ENCODE assay signal across 16 cellular contexts in the genomic region with DNA sequence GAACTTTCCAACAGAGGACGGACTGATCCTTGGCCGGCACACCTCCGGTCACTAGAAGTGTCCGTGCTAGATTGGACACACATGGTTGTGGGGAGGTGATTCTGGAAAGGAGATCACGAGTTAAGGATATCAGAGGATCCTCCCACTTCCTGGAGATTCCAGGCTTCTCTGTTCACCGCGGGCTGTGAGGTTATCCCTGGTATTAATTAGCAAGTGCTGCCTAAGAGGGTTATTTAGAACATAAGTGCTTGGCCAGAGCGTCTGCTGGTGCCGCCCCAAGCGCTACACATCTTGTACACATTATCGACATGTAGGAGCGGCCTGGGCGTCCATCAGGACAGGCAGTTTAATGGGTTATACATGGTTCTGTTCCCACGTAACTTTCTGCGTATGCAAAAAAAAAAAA.
DNase-seq lines count a peak whose midpoint lies in the region; ATAC-seq, FAIRE-seq and TF ChIP-seq lines count a peak whose summit lies in the region.
"Had no signal": no experiment of that assay in that cellular context is flagged by ENCODE, and none has a peak within 500 bp of the region (broad histone marks: within the 10 kb centered on the region; RNA-seq: fewer than 3 reads in every experiment).

No MANE protein-coding gene starts in this region.

- H3K4me3 ChIP-seq in left ventricle myocardium inferior (no peak overlapping the region), K562 (no peak overlapping the region), upper lobe of right lung (no peak overlapping the region), PC-3 (ENCODE audit: low read length) (no peak overlapping the region)
- H3K4me3 ChIP-seq: HAP-1 had no signal

- H3K27me3 ChIP-seq in left ventricle myocardium inferior (ENCODE audit: low read depth) (no peaks in the 10 kb centered on the region), K562 (ENCODE audit: control insufficient read depth in 2 of 2, insufficient read depth in 2 of 2, low read length in 2 of 2) (no peaks in the 10 kb centered on the region), upper lobe of right lung (no peaks in the 10 kb centered on the region), PC-3 (ENCODE audit: low read length) (no peaks in the 10 kb centered on the region)
- H3K27me3 ChIP-seq: foreskin keratinocyte had no signal

- BruUV-seq in K562 (replicated peaks; lab: Mats Ljungman, UMichigan) (no TSS peak), PC-3 (replicated peaks; lab: Mats Ljungman, UMichigan) (no TSS peak)

- intact Hi-C loops in left ventricle myocardium inferior (cut with micrococcal nuclease): no loop called here
- intact Hi-C loops in Right ventricle myocardium superior (cut with DNase I): loop anchor here (5.0 kb wide), 1 partner anchor 39 kb away; no protein-coding TSS in a partner anchor
- intact Hi-C loops in K562 (cut with micrococcal nuclease): no loop called here
- intact Hi-C loops in upper lobe of right lung (cut with DNase I): no loop called here
- intact Hi-C loops in PC-3 (cut with micrococcal nuclease): no loop called here

- TF ChIP-seq CTCF in left ventricle myocardium inferior (IDR thresholded peaks at IDR 0.05; ENCODE audit: borderline replicate concordance) (no peak), K562 (IDR thresholded peaks at IDR 0.05 in 2 of 3, conservative IDR thresholded peaks at IDR 0.05 in 1 of 3; ENCODE audit: insufficient read depth in 2 of 3, low read depth in 1 of 3, low read length in 3 of 3) (no peak), upper lobe of right lung (IDR thresholded peaks at IDR 0.05) (no peak), PC-3 (conservative IDR thresholded peaks at IDR 0.05; ENCODE audit: low read depth, low read length) (no peak)

- H3F3A ChIP-seq in PC-3 (ENCODE audit: low read length, unreplicated experiment): no peaks in the 10 kb centered on the region

- DNase-seq in left ventricle myocardium inferior: no peak
- no peak for DNase-seq in Right ventricle myocardium superior
- no peak for DNase-seq in K562 (ENCODE audit: extremely low read depth in 1 of 4, low spot score in 3 of 4)
- peak; percentile 64 for DNase-seq in mesenteric fat pad (ENCODE audit: low spot score)
- peak; percentile 31 for DNase-seq in upper lobe of right lung
- DNase-seq in NOMO-1 treated with dmso at 0.1 percent for 144 hours (lab: John Stamatoyannopoulos, UW; ENCODE audit: unreplicated experiment): no peak
- DNase-seq in PC-3: no peak
- DNase-seq: activated CD8-positive, alpha-beta memory T cell treated with anti-CD3 and anti-CD28 coated beads, Interleukin-2, amount 50 U/mL, for 48 hours; activated naive CD8-positive, alpha-beta T cell treated with anti-CD3 and anti-CD28 coated beads, Interleukin-2, amount 50 U/mL, for 24 hours; foreskin keratinocyte; kidney glomerular epithelial cell; NCI-H526 had no signal

- no peak for TF ChIP-seq RAD21 in K562 (CRISPR knock-in tag; conservative IDR thresholded peaks at IDR 0.05 in 1 of 2, IDR thresholded peaks at IDR 0.05 in 1 of 2)

- TF ChIP-seq EP300 in K562 (IDR thresholded peaks at IDR 0.05; ENCODE audit: low read length): no peak

- peaks cover 72% of the 10 kb centered on the region for H3K4me1 ChIP-seq in left ventricle myocardium inferior
- H3K4me1 ChIP-seq in K562 (replicated peaks in 1 of 2; ENCODE audit: control insufficient read depth in 2 of 2, insufficient read depth in 2 of 2, low read length in 2 of 2): peaks cover 2 to 43% of the 10 kb centered on the region in 2 experiments; a peak in 3 of 5 replicates
- H3K4me1 ChIP-seq in upper lobe of right lung: peaks cover 50% of the 10 kb centered on the region
- H3K4me1 ChIP-seq in PC-3 (ENCODE audit: insufficient read depth, low read length): no peaks in the 10 kb centered on the region
- H3K4me1 ChIP-seq: foreskin keratinocyte, HAP-1 had no signal

- no peaks in the 10 kb centered on the region for H3K36me3 ChIP-seq in left ventricle myocardium inferior
- H3K36me3 ChIP-seq in K562 (ENCODE audit: control insufficient read depth, insufficient read depth, low read length): no peaks in the 10 kb centered on the region
- no peaks in the 10 kb centered on the region for H3K36me3 ChIP-seq in upper lobe of right lung
- H3K36me3 ChIP-seq in PC-3 (ENCODE audit: low read depth, low read length): no peaks in the 10 kb centered on the region
- H3K36me3 ChIP-seq: HAP-1 had no signal

- no peaks in the 10 kb centered on the region for H3K9me2 ChIP-seq in PC-3 (replicated peaks; ENCODE audit: low read length)

- 68% methylated on average over 13 of the region's 15 CpGs for WGBS in K562 (ENCODE audit: insufficient coverage, low coverage, missing lambda C conversion rate)

- ATAC-seq in Right ventricle myocardium superior (ENCODE audit: poor library complexity) (no peak), K562 (no peak), upper lobe of right lung (no peak), PC-3 (no peak), GM19397 (IDR thresholded peaks at IDR 0.05; ENCODE audit: unreplicated experiment) (no peak)
- ATAC-seq: activated naive CD8-positive, alpha-beta T cell treated with anti-CD3 and anti-CD28 coated beads, Interleukin-2, amount 50 U/mL, for 24 hours; foreskin keratinocyte had no signal

- no peak overlapping the region for H3K4me2 ChIP-seq in K562 (ENCODE audit: insufficient read depth, low read length)
- no peak overlapping the region for H3K4me2 ChIP-seq in PC-3 (ENCODE audit: low read length)

- H2AFZ ChIP-seq in K562 (ENCODE audit: low read depth, low read length) (0 out of 2 replicates have a peak overlapping the region, but pooled peaks have one; percentile 5), PC-3 (ENCODE audit: low read length) (no peak overlapping the region)

- H3K79me2 ChIP-seq in K562 (ENCODE audit: control insufficient read depth, insufficient read depth, low read length) (no peaks in the 10 kb centered on the region), PC-3 (ENCODE audit: low read length) (no peaks in the 10 kb centered on the region)

- H4K20me1 ChIP-seq in K562 (replicated peaks; ENCODE audit: control insufficient read depth, insufficient read depth, low read length): no peaks in the 10 kb centered on the region
- H4K20me1 ChIP-seq in PC-3 (ENCODE audit: low read length): no peaks in the 10 kb centered on the region

- H3K9ac ChIP-seq in K562 (ENCODE audit: insufficient read depth in 1 of 2, low read depth in 2 of 2, low read length in 2 of 2): no peak overlapping the region; a peak in 1 of 4 replicates
- H3K9ac ChIP-seq in PC-3 (ENCODE audit: low read length): no peak overlapping the region

- no peak for TF ChIP-seq POLR2A in K562 (conservative IDR thresholded peaks at IDR 0.05)

- peaks cover 4% of the 10 kb centered on the region for H3K9me1 ChIP-seq in K562 (ENCODE audit: control insufficient read depth, insufficient read depth, low read length)

- POLR2A ChIA-PET in K562 (lab: Yijun Ruan, JAX) (interaction anchor here (0.9 to 1.0 kb wide), 2 partner anchors 17 to 134 kb away, joined by 4 read pairs; no protein-coding TSS in a partner anchor), PC-3 (lab: Charles Lee; ENCODE audit: unreplicated experiment) (no interaction called here)

- in situ Hi-C loops in K562 (cut with MboI): no loop called here

- CTCF ChIA-PET in K562 (lab: Yijun Ruan, JAX; ENCODE audit: low intra/inter-chr PET ratio) (no interaction called here), PC-3 (lab: Charles Lee) (no interaction called here)

- H3K27ac ChIP-seq in left ventricle myocardium inferior (replicated peaks) (peak overlapping the region; percentile 96), K562 (ENCODE audit: extremely low read depth, low read depth, low read length) (no peak overlapping the region; the same call in 2 of the 3 replicates), upper lobe of right lung (no peak overlapping the region), PC-3 (ENCODE audit: low read length) (no peak overlapping the region)
- H3K27ac ChIP-seq: foreskin keratinocyte had no signal

- no peaks in the 10 kb centered on the region for H3K9me3 ChIP-seq in left ventricle myocardium inferior (replicated peaks)
- no peaks in the 10 kb centered on the region for H3K9me3 ChIP-seq in K562 (replicated peaks; ENCODE audit: control insufficient read depth, insufficient read depth, low read depth, low read length)
- H3K9me3 ChIP-seq in upper lobe of right lung: no peaks in the 10 kb centered on the region
- H3K9me3 ChIP-seq in PC-3 (ENCODE audit: low read length): no peaks in the 10 kb centered on the region
- H3K9me3 ChIP-seq: HAP-1 had no signal

- FAIRE-seq in K562 (lab: Jason Lieb, UNC): no peak
- FAIRE-seq: colon, GM18507 had no signal

TF ChIP-seq in K562, 482 proteins besides CTCF, POLR2A, EP300 and RAD21:
- TF ChIP-seq DIDO1 (tag; IDR thresholded peaks at IDR 0.05; ENCODE audit: low read depth): no peak
- TF ChIP-seq, protein P1, sequence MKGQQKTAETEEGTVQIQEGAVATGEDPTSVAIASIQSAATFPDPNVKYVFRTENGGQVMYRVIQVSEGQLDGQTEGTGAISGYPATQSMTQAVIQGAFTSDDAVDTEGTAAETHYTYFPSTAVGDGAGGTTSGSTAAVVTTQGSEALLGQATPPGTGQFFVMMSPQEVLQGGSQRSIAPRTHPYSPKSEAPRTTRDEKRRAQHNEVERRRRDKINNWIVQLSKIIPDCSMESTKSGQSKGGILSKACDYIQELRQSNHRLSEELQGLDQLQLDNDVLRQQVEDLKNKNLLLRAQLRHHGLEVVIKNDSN (CRISPR knock-in tag; IDR thresholded peaks at IDR 0.05): no peak
- TF ChIP-seq, protein P2, sequence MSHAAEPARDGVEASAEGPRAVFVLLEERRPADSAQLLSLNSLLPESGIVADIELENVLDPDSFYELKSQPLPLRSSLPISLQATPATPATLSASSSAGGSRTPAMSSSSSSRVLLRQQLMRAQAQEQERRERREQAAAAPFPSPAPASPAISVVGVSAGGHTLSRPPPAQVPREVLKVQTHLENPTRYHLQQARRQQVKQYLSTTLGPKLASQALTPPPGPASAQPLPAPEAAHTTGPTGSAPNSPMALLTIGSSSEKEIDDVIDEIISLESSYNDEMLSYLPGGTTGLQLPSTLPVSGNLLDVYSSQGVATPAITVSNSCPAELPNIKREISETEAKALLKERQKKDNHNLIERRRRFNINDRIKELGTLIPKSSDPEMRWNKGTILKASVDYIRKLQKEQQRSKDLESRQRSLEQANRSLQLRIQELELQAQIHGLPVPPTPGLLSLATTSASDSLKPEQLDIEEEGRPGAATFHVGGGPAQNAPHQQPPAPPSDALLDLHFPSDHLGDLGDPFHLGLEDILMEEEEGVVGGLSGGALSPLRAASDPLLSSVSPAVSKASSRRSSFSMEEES (CRISPR knock-in tag; IDR thresholded peaks at IDR 0.05): peak; percentile 35

Comparison
In these comparisons a context has a peak if more than half of its experiments do, and no peak if none do; other contexts are left out.
1. DNase-seq: peak in mesenteric fat pad (single experiment) and upper lobe of right lung (single experiment); none in left ventricle myocardium inferior (single experiment), Right ventricle myocardium superior (single experiment), K562 (0 of 4), NOMO-1 treated with dmso at 0.1 percent for 144 hours (single experiment) and PC-3 (single experiment).